In genomic region chr7:135853008-135853407, GRCh38 we compare ENCODE assay signal across 14 cellular contexts.
DNase-seq lines count a peak whose midpoint lies in the region; ATAC-seq, FAIRE-seq and TF ChIP-seq lines count a peak whose summit lies in the region.
"Had no signal": no experiment of that assay in that cellular context is flagged by ENCODE, and none has a peak within 500 bp of the region (broad histone marks: within the 10 kb centered on the region; RNA-seq: fewer than 3 reads in every experiment).

No MANE protein-coding gene starts in this region.

- RAD21 ChIA-PET in GM12878 (lab: Charles Lee; ENCODE audit: unreplicated experiment) = no interaction called here

- TF ChIP-seq RAD21 in GM12878 (IDR thresholded peaks at IDR 0.05; ENCODE audit: insufficient read depth, low read depth, low read length) = no peak

- H3K4me2 ChIP-seq in GM12878 (ENCODE audit: control insufficient read depth, insufficient read depth) = no peak overlapping the region
- H3K4me2 ChIP-seq: BLaER1 had no signal

- SMC1A ChIA-PET in GM12878 (lab: Charles Lee; ENCODE audit: uncharacterized antibody, unreplicated experiment) = no interaction called here

- H3K27ac ChIP-seq in GM12878 (ENCODE audit: control insufficient read depth, insufficient read depth) (no peak overlapping the region), foreskin keratinocyte (peak overlapping the region; percentile 11), vagina (peak overlapping the region; percentile 45)
- H3K27ac ChIP-seq: BLaER1 had no signal

- H3K4me1 Mint-ChIP-seq in HFFc6 (ENCODE audit: low read depth) = peaks cover 31% of the 10 kb centered on the region

- ATAC-seq in GM12878 = no peak
- ATAC-seq in foreskin keratinocyte = no peak
- ATAC-seq in left colon = no peak

- H2AFZ ChIP-seq in GM12878 (ENCODE audit: control insufficient read depth, low read depth, low read length) = no peak overlapping the region

- no peak for TF ChIP-seq CTCF in HFFc6 (IDR thresholded peaks at IDR 0.05)
- no peak for TF ChIP-seq CTCF in GM12878 (IDR thresholded peaks at IDR 0.05 in 2 of 3, conservative IDR thresholded peaks at IDR 0.05 in 1 of 3; ENCODE audit: control insufficient read depth in 2 of 3, extremely low read depth in 1 of 3, insufficient read depth in 1 of 3, low read depth in 3 of 3, low read length in 3 of 3)
- no peak for TF ChIP-seq CTCF in foreskin keratinocyte (conservative IDR thresholded peaks at IDR 0.05)
- TF ChIP-seq CTCF in vagina (IDR thresholded peaks at IDR 0.05) = no peak

- H3K9me3 ChIP-seq in GM12878 (replicated peaks; ENCODE audit: control insufficient read depth, insufficient read depth, low read length) (peaks cover 2% of the 10 kb centered on the region; the same call in 1 of the 3 replicates), vagina (no peaks in the 10 kb centered on the region)

- CTCF ChIA-PET in GM12878 (lab: Yijun Ruan, JAX) = no interaction called here

- H3K9me3 Mint-ChIP-seq in HFFc6 = no peaks in the 10 kb centered on the region

- no peaks in the 10 kb centered on the region for H3K36me3 Mint-ChIP-seq in HFFc6 (ENCODE audit: low read depth)
- H3K36me3 Mint-ChIP-seq: CD8-positive, alpha-beta memory T cell had no signal

- H4K20me1 ChIP-seq in GM12878 (ENCODE audit: control insufficient read depth, insufficient read depth) = no peaks in the 10 kb centered on the region
- H4K20me1 ChIP-seq: BLaER1 had no signal

- no peaks in the 10 kb centered on the region for H3K79me2 ChIP-seq in GM12878 (ENCODE audit: control insufficient read depth, insufficient read depth, low read length)

- WGBS in GM12878 (ENCODE audit: insufficient coverage, insufficient replicate concordance, low lambda C conversion rate, missing lambda C conversion rate) = 20% methylated on average over 3 of the region's 3 CpGs

- H3K4me1 ChIP-seq in GM12878 (ENCODE audit: control insufficient read depth, insufficient read depth, low read length) (no peaks in the 10 kb centered on the region), foreskin keratinocyte (peaks cover 20% of the 10 kb centered on the region), vagina (peaks cover 32% of the 10 kb centered on the region)
- H3K4me1 ChIP-seq: BLaER1, Caco-2 had no signal

- TF ChIP-seq POLR2A in GM12878 (IDR thresholded peaks at IDR 0.05; ENCODE audit: low read depth, low read length) (no peak), vagina (IDR thresholded peaks at IDR 0.05) (no peak)

- H3K27ac Mint-ChIP-seq in HFFc6 = no peak overlapping the region
- H3K27ac Mint-ChIP-seq: H9 had no signal

- no peak for TF ChIP-seq EP300 in GM12878 (IDR thresholded peaks at IDR 0.05; ENCODE audit: borderline replicate concordance in 1 of 2, control insufficient read depth in 1 of 2, low read depth in 2 of 2, low read length in 2 of 2)

- H3K4me3 ChIP-seq in GM12878 = no peak overlapping the region
- H3K4me3 ChIP-seq in vagina = peak overlapping the region in 1 of 2 donors; percentile 12
- H3K4me3 ChIP-seq: BLaER1 had no signal

- 0 out of 2 replicates have a peak, but pooled peaks cover 1% of the 10 kb centered on the region for H3K27me3 Mint-ChIP-seq in HFFc6 (ENCODE audit: insufficient read depth)

- DNase-seq in HFFc6 (no peak), GM12878 (ENCODE audit: low read depth, low spot score) (no peak), foreskin keratinocyte (no peak), vagina (ENCODE audit: extremely low spot score in 2 of 2) (no peak), kidney glomerular epithelial cell (lab: John Stamatoyannopoulos, UW) (no peak), left colon (no peak)
- DNase-seq in stimulated activated naive CD4-positive, alpha-beta T cell (lab: John Stamatoyannopoulos, UW) = no peak
- DNase-seq: AML-193; Caco-2; CD8-positive, alpha-beta memory T cell; GF-D8; GOT3; H9 had no signal

- no peak for FAIRE-seq in GM12878 (lab: Jason Lieb, UNC)

- intact Hi-C loops in GM12878 (cut with micrococcal nuclease; ENCODE audit: unreplicated experiment) (no loop called here), vagina (cut with DNase I) (no loop called here), left colon (cut with DNase I, micrococcal nuclease) (no loop called here)

- no peaks in the 10 kb centered on the region for H3K27me3 ChIP-seq in GM12878 (replicated peaks in 1 of 2; ENCODE audit: control insufficient read depth in 2 of 2, insufficient read depth in 2 of 2, low read length in 1 of 2)
- H3K27me3 ChIP-seq in foreskin keratinocyte = no peaks in the 10 kb centered on the region
- H3K27me3 ChIP-seq in vagina = no peaks in the 10 kb centered on the region
- H3K27me3 ChIP-seq: BLaER1 had no signal

- H3K36me3 ChIP-seq in GM12878 (ENCODE audit: control insufficient read depth in 2 of 2, insufficient read depth in 2 of 2, low read length in 1 of 2) = no peaks in the 10 kb centered on the region
- H3K36me3 ChIP-seq in vagina = no peaks in the 10 kb centered on the region
- H3K36me3 ChIP-seq: BLaER1 had no signal

- H3K9ac ChIP-seq in GM12878 (ENCODE audit: control insufficient read depth, insufficient read depth, low read length) = no peak overlapping the region
- H3K9ac ChIP-seq: BLaER1 had no signal

- POLR2A ChIA-PET in GM12878 (lab: Charles Lee) = no interaction called here

- BruUV-seq in GM12878 (replicated peaks; lab: Mats Ljungman, UMichigan) = no TSS peak

- in situ Hi-C loops in GM12878 (cut with MboI) = no loop called here

- H3K4me3 Mint-ChIP-seq in HFFc6 = peak overlapping the region; percentile 3; the same call in 1 of the 2 replicates
- H3K4me3 Mint-ChIP-seq: CD8-positive, alpha-beta memory T cell; H9 had no signal

TF ChIP-seq in GM12878, 131 proteins besides CTCF, POLR2A, EP300 and RAD21:
- TF ChIP-seq NR2C1 (IDR thresholded peaks at IDR 0.05) = no peak
- no peak for TF ChIP-seq PAX5 (IDR thresholded peaks at IDR 0.05; ENCODE audit: borderline replicate concordance, low read depth, low read length)
- TF ChIP-seq TAF1 (IDR thresholded peaks at IDR 0.05; ENCODE audit: borderline replicate concordance, low read depth, low read length) = no peak
- peak; percentile 50; the same call in 1 of the 2 replicates for TF ChIP-seq RAD51 (IDR thresholded peaks at IDR 0.05)
- TF ChIP-seq REST (IDR thresholded peaks at IDR 0.05; ENCODE audit: low read depth, low read length) = no peak
